Comparison of ENCODE assay signal across 15 cellular contexts in the genomic region with DNA sequence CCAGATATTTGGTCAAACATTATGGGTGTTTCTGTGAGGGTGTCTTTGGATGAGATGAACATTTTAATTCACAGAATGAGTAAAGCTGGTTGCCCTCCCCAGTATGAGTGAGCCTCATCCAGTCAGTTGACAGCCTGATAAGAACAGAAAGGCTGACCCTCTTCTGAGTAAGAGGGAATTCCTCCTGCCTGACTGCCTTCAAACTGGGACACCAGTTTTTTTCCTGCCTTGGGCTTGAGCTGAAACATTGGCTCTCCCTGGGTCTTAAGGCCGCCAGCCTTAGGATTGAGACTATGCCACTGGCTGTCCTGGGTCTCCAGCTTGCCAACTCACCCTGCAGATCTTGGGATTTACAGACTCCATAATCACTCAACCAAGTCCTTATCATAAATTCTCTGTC.
"Had no signal": no experiment of that assay in that cellular context is flagged by ENCODE, and none has a peak within 500 bp of the region (broad histone marks: within the 10 kb centered on the region; RNA-seq: fewer than 3 reads in every experiment).

No MANE protein-coding gene starts in this region.

- H3K9me3 ChIP-seq: breast epithelium, esophagus squamous epithelium, vagina had no signal

- DNase-seq: activated CD4-positive, alpha-beta T cell treated with anti-CD3 and anti-CD28 coated beads for 48 hours; activated CD4-positive, CD25-positive, alpha-beta regulatory T cell; activated CD8-positive, alpha-beta T cell treated with anti-CD3 and anti-CD28 coated beads for 36 hours; activated gamma-delta T cell; aorta; esophagus squamous epithelium; heart left ventricle; kidney glomerular epithelial cell; right cardiac atrium; stimulated activated CD4-positive, alpha-beta T cell treated with anti-CD3 and anti-CD28 coated beads, Interleukin-2, amount 100 ng/mL, for 24 hours; T1000 had no signal

- H3K27ac ChIP-seq: breast epithelium, coronary artery, esophagus squamous epithelium, heart left ventricle, parathyroid adenoma, vagina had no signal

- H3K9ac ChIP-seq: parathyroid adenoma had no signal

- H2AFZ ChIP-seq: parathyroid adenoma had no signal

- H3K79me2 ChIP-seq: parathyroid adenoma had no signal

- H3K27me3 ChIP-seq: breast epithelium, esophagus squamous epithelium, heart left ventricle, vagina had no signal

- H3K36me3 ChIP-seq: breast epithelium, esophagus squamous epithelium, heart left ventricle, vagina had no signal

- H3K4me1 ChIP-seq: breast epithelium, parathyroid adenoma, vagina had no signal

- H3K4me3 ChIP-seq: breast epithelium, coronary artery, esophagus squamous epithelium, heart left ventricle, vagina had no signal
